21 cellular contexts compared by ENCODE assay signal in genomic region chr16:86455116-86455515, GRCh38.
DNase-seq lines count a peak whose midpoint lies in the region; TF ChIP-seq lines count a peak whose summit lies in the region.
"Had no signal": no experiment of that assay in that cellular context is flagged by ENCODE, and none has a peak within 500 bp of the region (broad histone marks: within the 10 kb centered on the region; RNA-seq: fewer than 3 reads in every experiment).

No MANE protein-coding gene starts in this region.

- TF ChIP-seq CTCF in foreskin fibroblast (IDR thresholded peaks at IDR 0.05; ENCODE audit: low read depth, low read length), result no peak

- no peak overlapping the region for H3K4me3 ChIP-seq in foreskin fibroblast (ENCODE audit: low read depth in 1 of 2, low read length in 2 of 2)
- H3K4me3 ChIP-seq: psoas muscle, spleen had no signal

- DNase-seq in AG08396 (ENCODE audit: low spot score) (peak; percentile 62), HCEC 1CT (peak; percentile 15), astrocyte of the hippocampus (ENCODE audit: low read depth, low spot score) (peak; percentile 65), foreskin fibroblast (peak; percentile 53 to 76), anterior cingulate cortex (lab: John Stamatoyannopoulos, UW) (no peak), pons (ENCODE audit: low spot score) (no peak), Kasumi-1 (lab: John Stamatoyannopoulos, UW) (no peak), NCI-H146 treated with DMSO at 0.1 percent for 48 hours (lab: John Stamatoyannopoulos, UW; ENCODE audit: unreplicated experiment) (no peak)
- DNase-seq: activated CD4-positive, alpha-beta memory T cell treated with anti-CD3 and anti-CD28 coated beads, Interleukin-2, amount 10 ng/mL, durations not matched to agents 7 days and 5 days; activated CD4-positive, CD25-positive, alpha-beta regulatory T cell; activated naive CD4-positive, alpha-beta T cell treated with anti-CD3 and anti-CD28 coated beads, Interleukin-2, amount 10 ng/mL, durations not matched to agents 7 days and 5 days; activated T-cell treated with anti-CD3 and anti-CD28 coated beads, Interleukin-2, amount 50 U/mL, for 1 hour; dermis blood vessel endothelial cell; DND-41; midbrain; NCI-H1694 treated with DMSO at 0.1 percent for 48 hours; NCI-H2227 treated with DMSO at 0.1 percent for 48 hours; NCI-H82; psoas muscle; spleen; substantia nigra had no signal

Comparison
In these comparisons a context has a peak if more than half of its experiments do, and no peak if none do; other contexts are left out.
1. DNase-seq: peak in AG08396 (single experiment), HCEC 1CT (single experiment), astrocyte of the hippocampus (single experiment) and foreskin fibroblast (2 of 2); none in anterior cingulate cortex (0 of 58), pons (single experiment), Kasumi-1 (0 of 2) and NCI-H146 treated with DMSO at 0.1 percent for 48 hours (single experiment).